Comparison of ENCODE assay signal across 1 cellular context in the genomic region with DNA sequence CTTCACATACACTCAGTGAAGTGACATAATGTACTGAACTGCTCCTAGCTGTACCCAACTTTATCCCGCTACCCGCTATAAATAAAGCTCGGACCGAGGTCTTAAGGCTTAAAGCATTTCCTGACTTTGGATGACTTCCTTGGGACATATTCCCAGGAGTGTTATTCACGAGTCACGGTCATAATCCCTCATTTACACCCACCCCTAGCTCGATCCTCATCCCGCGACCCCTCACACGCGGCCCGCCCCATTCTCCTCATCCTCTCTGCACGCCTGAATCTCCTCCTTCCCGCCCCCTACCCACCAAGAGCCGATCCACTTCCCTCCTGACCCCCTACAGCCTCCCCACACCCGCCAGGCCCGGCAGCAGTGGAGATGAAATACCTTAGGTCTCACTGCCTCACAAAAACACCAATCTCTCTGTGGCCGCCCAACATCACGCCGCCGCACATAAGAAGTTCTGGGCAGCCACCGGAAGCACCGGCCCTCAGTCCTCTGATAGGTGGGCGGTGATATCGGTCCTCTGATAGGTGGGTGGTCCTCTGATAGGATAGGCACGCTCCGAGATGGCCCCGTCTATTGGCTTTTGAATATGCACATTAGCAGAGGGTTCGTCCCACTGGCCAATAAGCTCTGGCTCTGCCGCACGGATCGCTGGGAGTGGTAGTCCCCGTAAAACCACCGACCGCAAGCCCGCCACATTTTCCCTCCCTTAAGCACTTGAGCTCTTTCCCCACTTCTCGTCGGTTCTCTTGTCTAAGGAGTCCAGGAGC.
TF ChIP-seq lines count a peak whose summit lies in the region.

A gene with protein sequence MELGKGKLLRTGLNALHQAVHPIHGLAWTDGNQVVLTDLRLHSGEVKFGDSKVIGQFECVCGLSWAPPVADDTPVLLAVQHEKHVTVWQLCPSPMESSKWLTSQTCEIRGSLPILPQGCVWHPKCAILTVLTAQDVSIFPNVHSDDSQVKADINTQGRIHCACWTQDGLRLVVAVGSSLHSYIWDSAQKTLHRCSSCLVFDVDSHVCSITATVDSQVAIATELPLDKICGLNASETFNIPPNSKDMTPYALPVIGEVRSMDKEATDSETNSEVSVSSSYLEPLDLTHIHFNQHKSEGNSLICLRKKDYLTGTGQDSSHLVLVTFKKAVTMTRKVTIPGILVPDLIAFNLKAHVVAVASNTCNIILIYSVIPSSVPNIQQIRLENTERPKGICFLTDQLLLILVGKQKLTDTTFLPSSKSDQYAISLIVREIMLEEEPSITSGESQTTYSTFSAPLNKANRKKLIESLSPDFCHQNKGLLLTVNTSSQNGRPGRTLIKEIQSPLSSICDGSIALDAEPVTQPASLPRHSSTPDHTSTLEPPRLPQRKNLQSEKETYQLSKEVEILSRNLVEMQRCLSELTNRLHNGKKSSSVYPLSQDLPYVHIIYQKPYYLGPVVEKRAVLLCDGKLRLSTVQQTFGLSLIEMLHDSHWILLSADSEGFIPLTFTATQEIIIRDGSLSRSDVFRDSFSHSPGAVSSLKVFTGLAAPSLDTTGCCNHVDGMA (minus strand): TSS at position 462 of the 773 bp plus-strand sequence. CDS start 7,897 bp downstream, outside the sequence.

TF ChIP-seq in HepG2, 621 proteins besides CTCF, POLR2A, EP300 and RAD21 (continued from another document and continues in another):
- TF ChIP-seq CREM (IDR thresholded peaks at IDR 0.05) = peak; percentile 84
- no peak for TF ChIP-seq CREM (CRISPR knock-in tag; IDR thresholded peaks at IDR 0.05)
- TF ChIP-seq ZNF501 (CRISPR knock-in tag; IDR thresholded peaks at IDR 0.05) = no peak
- TF ChIP-seq MED8 (CRISPR knock-in tag; IDR thresholded peaks at IDR 0.05; ENCODE audit: insufficient replicate concordance) = peak; percentile 77
- no peak for TF ChIP-seq ZNF234 (CRISPR knock-in tag; conservative IDR thresholded peaks at IDR 0.05)
- TF ChIP-seq DNMT3B (CRISPR knock-in tag; conservative IDR thresholded peaks at IDR 0.05) = no peak
- no peak for TF ChIP-seq MTA3 (CRISPR knock-in tag; IDR thresholded peaks at IDR 0.05)
- TF ChIP-seq, protein P1, sequence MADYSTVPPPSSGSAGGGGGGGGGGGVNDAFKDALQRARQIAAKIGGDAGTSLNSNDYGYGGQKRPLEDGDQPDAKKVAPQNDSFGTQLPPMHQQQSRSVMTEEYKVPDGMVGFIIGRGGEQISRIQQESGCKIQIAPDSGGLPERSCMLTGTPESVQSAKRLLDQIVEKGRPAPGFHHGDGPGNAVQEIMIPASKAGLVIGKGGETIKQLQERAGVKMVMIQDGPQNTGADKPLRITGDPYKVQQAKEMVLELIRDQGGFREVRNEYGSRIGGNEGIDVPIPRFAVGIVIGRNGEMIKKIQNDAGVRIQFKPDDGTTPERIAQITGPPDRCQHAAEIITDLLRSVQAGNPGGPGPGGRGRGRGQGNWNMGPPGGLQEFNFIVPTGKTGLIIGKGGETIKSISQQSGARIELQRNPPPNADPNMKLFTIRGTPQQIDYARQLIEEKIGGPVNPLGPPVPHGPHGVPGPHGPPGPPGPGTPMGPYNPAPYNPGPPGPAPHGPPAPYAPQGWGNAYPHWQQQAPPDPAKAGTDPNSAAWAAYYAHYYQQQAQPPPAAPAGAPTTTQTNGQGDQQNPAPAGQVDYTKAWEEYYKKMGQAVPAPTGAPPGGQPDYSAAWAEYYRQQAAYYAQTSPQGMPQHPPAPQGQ (CRISPR knock-in tag; IDR thresholded peaks at IDR 0.05; ENCODE audit: borderline replicate concordance) = 0 out of 2 replicates have a peak, but pooled peaks have one; percentile 56
- no peak for TF ChIP-seq CCAR2 (optimal IDR thresholded peaks at IDR 0.05; ENCODE audit: low read depth, low read length)
- TF ChIP-seq KAT2B (IDR thresholded peaks at IDR 0.05; ENCODE audit: borderline replicate concordance, low read depth, low read length) = no peak
- peak; percentile 28; the same call in 1 of the 2 replicates for TF ChIP-seq FOXJ3 (CRISPR knock-in tag; IDR thresholded peaks at IDR 0.05; ENCODE audit: borderline replicate concordance)
- TF ChIP-seq REL (CRISPR knock-in tag; conservative IDR thresholded peaks at IDR 0.05) = no peak
- TF ChIP-seq WIZ (CRISPR knock-in tag; IDR thresholded peaks at IDR 0.05) = no peak
- TF ChIP-seq ZNF331 (CRISPR knock-in tag; IDR thresholded peaks at IDR 0.05) = peak; percentile 26; the same call in 1 of the 2 replicates
- TF ChIP-seq ZNF513 (CRISPR knock-in tag; conservative IDR thresholded peaks at IDR 0.05) = no peak
- peak; percentile 80; the same call in 1 of the 2 replicates for TF ChIP-seq ZSCAN31 (CRISPR knock-in tag; IDR thresholded peaks at IDR 0.05; ENCODE audit: low read depth)
- TF ChIP-seq SNRNP70 (IDR thresholded peaks at IDR 0.05; ENCODE audit: low read depth, low read length) = no peak
- TF ChIP-seq TRIM24 (CRISPR knock-in tag; IDR thresholded peaks at IDR 0.05) = no peak
- peak; percentile 51; the same call in 1 of the 2 replicates for TF ChIP-seq MTA1 (CRISPR knock-in tag; IDR thresholded peaks at IDR 0.05; ENCODE audit: borderline replicate concordance)
- TF ChIP-seq ZBTB44 (CRISPR knock-in tag; IDR thresholded peaks at IDR 0.05) = no peak
- no peak for TF ChIP-seq SOX6 (IDR thresholded peaks at IDR 0.05)
- peak; percentile 71 for TF ChIP-seq SOX6 (CRISPR knock-in tag; IDR thresholded peaks at IDR 0.05)
- TF ChIP-seq IRF2 (CRISPR knock-in tag; IDR thresholded peaks at IDR 0.05) = no peak; the same call in 1 of the 2 replicates
- TF ChIP-seq ZNF761 (CRISPR knock-in tag; conservative IDR thresholded peaks at IDR 0.05) = no peak; the same call in 1 of the 2 replicates
- 0 out of 2 replicates have a peak, but pooled peaks have one; percentile 9 for TF ChIP-seq BHLHE40 (IDR thresholded peaks at IDR 0.05; ENCODE audit: low read length)
- 0 out of 2 replicates have a peak, but pooled peaks have one; percentile 1 for TF ChIP-seq HMG20A (CRISPR knock-in tag; IDR thresholded peaks at IDR 0.05; ENCODE audit: borderline replicate concordance)
- TF ChIP-seq JUN (CRISPR knock-in tag; IDR thresholded peaks at IDR 0.05) = no peak
- peak; percentile 73; the same call in 1 of the 2 replicates for TF ChIP-seq TARDBP (CRISPR knock-in tag; IDR thresholded peaks at IDR 0.05)
- peak; percentile 48; the same call in 1 of the 2 replicates for TF ChIP-seq KDM5A (IDR thresholded peaks at IDR 0.05; ENCODE audit: borderline replicate concordance, low read length)
- TF ChIP-seq, protein P2, sequence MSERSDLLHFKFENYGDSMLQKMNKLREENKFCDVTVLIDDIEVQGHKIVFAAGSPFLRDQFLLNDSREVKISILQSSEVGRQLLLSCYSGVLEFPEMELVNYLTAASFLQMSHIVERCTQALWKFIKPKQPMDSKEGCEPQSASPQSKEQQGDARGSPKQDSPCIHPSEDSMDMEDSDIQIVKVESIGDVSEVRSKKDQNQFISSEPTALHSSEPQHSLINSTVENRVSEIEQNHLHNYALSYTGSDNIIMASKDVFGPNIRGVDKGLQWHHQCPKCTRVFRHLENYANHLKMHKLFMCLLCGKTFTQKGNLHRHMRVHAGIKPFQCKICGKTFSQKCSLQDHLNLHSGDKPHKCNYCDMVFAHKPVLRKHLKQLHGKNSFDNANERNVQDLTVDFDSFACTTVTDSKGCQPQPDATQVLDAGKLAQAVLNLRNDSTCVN (CRISPR knock-in tag; IDR thresholded peaks at IDR 0.05; ENCODE audit: borderline replicate concordance) = peak; percentile 56; the same call in 1 of the 2 replicates
- TF ChIP-seq, protein P3, sequence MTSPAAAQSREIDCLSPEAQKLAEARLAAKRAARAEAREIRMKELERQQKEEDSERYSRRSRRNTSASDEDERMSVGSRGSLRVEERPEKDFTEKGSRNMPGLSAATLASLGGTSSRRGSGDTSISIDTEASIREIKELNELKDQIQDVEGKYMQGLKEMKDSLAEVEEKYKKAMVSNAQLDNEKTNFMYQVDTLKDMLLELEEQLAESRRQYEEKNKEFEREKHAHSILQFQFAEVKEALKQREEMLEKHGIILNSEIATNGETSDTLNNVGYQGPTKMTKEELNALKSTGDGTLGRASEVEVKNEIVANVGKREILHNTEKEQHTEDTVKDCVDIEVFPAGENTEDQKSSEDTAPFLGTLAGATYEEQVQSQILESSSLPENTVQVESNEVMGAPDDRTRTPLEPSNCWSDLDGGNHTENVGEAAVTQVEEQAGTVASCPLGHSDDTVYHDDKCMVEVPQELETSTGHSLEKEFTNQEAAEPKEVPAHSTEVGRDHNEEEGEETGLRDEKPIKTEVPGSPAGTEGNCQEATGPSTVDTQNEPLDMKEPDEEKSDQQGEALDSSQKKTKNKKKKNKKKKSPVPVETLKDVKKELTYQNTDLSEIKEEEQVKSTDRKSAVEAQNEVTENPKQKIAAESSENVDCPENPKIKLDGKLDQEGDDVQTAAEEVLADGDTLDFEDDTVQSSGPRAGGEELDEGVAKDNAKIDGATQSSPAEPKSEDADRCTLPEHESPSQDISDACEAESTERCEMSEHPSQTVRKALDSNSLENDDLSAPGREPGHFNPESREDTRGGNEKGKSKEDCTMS (CRISPR knock-in tag; conservative IDR thresholded peaks at IDR 0.05) = no peak
- TF ChIP-seq ZNF660 (CRISPR knock-in tag; IDR thresholded peaks at IDR 0.05; ENCODE audit: borderline replicate concordance, low read depth) = no peak
- TF ChIP-seq SIX1 (CRISPR knock-in tag; IDR thresholded peaks at IDR 0.05; ENCODE audit: borderline replicate concordance) = no peak; the same call in 1 of the 2 replicates
- TF ChIP-seq, protein P4, sequence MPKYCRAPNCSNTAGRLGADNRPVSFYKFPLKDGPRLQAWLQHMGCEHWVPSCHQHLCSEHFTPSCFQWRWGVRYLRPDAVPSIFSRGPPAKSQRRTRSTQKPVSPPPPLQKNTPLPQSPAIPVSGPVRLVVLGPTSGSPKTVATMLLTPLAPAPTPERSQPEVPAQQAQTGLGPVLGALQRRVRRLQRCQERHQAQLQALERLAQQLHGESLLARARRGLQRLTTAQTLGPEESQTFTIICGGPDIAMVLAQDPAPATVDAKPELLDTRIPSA (CRISPR knock-in tag; IDR thresholded peaks at IDR 0.05; ENCODE audit: borderline replicate concordance) = no peak
- TF ChIP-seq KDM3A (CRISPR knock-in tag; IDR thresholded peaks at IDR 0.05; ENCODE audit: low read depth) = no peak
- TF ChIP-seq ZNF574 (CRISPR knock-in tag; IDR thresholded peaks at IDR 0.05) = peak; percentile 86
- TF ChIP-seq ZNF777 (CRISPR knock-in tag; IDR thresholded peaks at IDR 0.05) = no peak
- TF ChIP-seq NFE2L1 (CRISPR knock-in tag; IDR thresholded peaks at IDR 0.05; ENCODE audit: borderline replicate concordance) = no peak
- TF ChIP-seq ZNF773 (CRISPR knock-in tag; IDR thresholded peaks at IDR 0.05; ENCODE audit: borderline replicate concordance) = no peak
- TF ChIP-seq ZNF512B (CRISPR knock-in tag; IDR thresholded peaks at IDR 0.05; ENCODE audit: borderline replicate concordance) = no peak
